Comparison of ENCODE assay signal across 8 cellular contexts in the genomic region with DNA sequence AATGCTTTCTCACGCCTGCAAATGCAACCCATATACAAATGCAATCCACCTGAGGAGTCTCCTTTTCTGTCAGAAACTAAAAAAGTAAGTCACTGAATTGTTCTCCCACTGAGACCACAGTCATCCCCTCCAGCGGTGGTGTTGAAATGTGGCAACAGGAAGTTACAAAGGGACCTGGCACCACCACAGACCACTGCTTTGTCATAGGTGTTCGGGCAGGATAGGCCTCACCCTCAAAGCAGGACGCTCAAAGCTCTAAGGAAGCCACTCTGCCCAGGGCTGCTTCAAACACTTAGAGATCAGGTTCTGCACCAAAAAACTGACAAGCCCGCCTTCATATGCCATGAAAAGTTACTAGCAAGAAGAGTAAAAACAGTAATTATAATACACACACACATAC. TPM values are rescaled to one million over a fixed set of nuclear protein-coding genes. Genes with fewer than 3 reads are reported as not detected.
DNase-seq lines count a peak whose midpoint lies in the region; ATAC-seq and TF ChIP-seq lines count a peak whose summit lies in the region.

No MANE protein-coding gene starts in this region.

- H3K27ac Mint-ChIP-seq in natural killer cell treated with Interleukin-12 subunit alpha and Interleukin-12 subunit beta and Interleukin-15 and Interleukin-18, amount 100 ng/mL, for 72 hours, result peak overlapping the region; percentile 100

- no peak for TF ChIP-seq EP300 in upper lobe of left lung (IDR thresholded peaks at IDR 0.05)

- ATAC-seq in GM18870 (IDR thresholded peaks at IDR 0.05; ENCODE audit: unreplicated experiment), result peak; percentile 54
- ATAC-seq in HG03378 (IDR thresholded peaks at IDR 0.05; ENCODE audit: unreplicated experiment), result peak; percentile 57
- ATAC-seq in body of pancreas, result peak; percentile 27
- ATAC-seq in natural killer cell treated with Interleukin-12 subunit alpha and Interleukin-12 subunit beta and Interleukin-15 and Interleukin-18, amount 100 ng/mL, for 72 hours, result peak; percentile 93
- peak; percentile 57 to 73 for ATAC-seq in upper lobe of left lung (ENCODE audit: low FRiP score in 2 of 2)
- ATAC-seq in GM21723 (IDR thresholded peaks at IDR 0.05; ENCODE audit: unreplicated experiment), result no peak

- no peaks in the 10 kb centered on the region for H3K9me3 Mint-ChIP-seq in natural killer cell treated with Interleukin-12 subunit alpha and Interleukin-12 subunit beta and Interleukin-15 and Interleukin-18, amount 100 ng/mL, for 72 hours

- no peaks in the 10 kb centered on the region for H3K36me3 Mint-ChIP-seq in natural killer cell treated with Interleukin-12 subunit alpha and Interleukin-12 subunit beta and Interleukin-15 and Interleukin-18, amount 100 ng/mL, for 72 hours

- H3K9me3 ChIP-seq in body of pancreas (no peaks in the 10 kb centered on the region), upper lobe of left lung (no peaks in the 10 kb centered on the region)

- H3K27ac ChIP-seq in body of pancreas, result peak overlapping the region in 2 of 4 donors; percentile 19 to 61
- peak overlapping the region; percentile 33 to 70 (median 65) for H3K27ac ChIP-seq in upper lobe of left lung

- H3K27me3 ChIP-seq in body of pancreas (no peaks in the 10 kb centered on the region), upper lobe of left lung (no peaks in the 10 kb centered on the region)

- DNase-seq in T1000 (lab: John Stamatoyannopoulos, UW) (peak; percentile 67), body of pancreas (peak in 1 of 4 donors; percentile 38), upper lobe of left lung (peak in 1 of 2 donors; percentile 75), DMS53 treated with DMSO at 0.1 percent for 48 hours (lab: John Stamatoyannopoulos, UW; ENCODE audit: unreplicated experiment) (no peak)
- peak; percentile 94 for DNase-seq in natural killer cell treated with Interleukin-12 subunit alpha and Interleukin-12 subunit beta and Interleukin-15 and Interleukin-18, amount 100 ng/mL, for 72 hours (ENCODE audit: low spot score)

- H3K4me3 Mint-ChIP-seq in natural killer cell treated with Interleukin-12 subunit alpha and Interleukin-12 subunit beta and Interleukin-15 and Interleukin-18, amount 100 ng/mL, for 72 hours, result peak overlapping the region; percentile 83

- TF ChIP-seq CTCF in body of pancreas (IDR thresholded peaks at IDR 0.05), result no peak
- no peak for TF ChIP-seq CTCF in upper lobe of left lung (IDR thresholded peaks at IDR 0.05)

- no peaks in the 10 kb centered on the region for H3K27me3 Mint-ChIP-seq in natural killer cell treated with Interleukin-12 subunit alpha and Interleukin-12 subunit beta and Interleukin-15 and Interleukin-18, amount 100 ng/mL, for 72 hours

- H3K4me1 ChIP-seq in body of pancreas, result peaks cover 7% of the 10 kb centered on the region
- peaks cover 15 to 35% (median 23%) of the 10 kb centered on the region in 4 donors for H3K4me1 ChIP-seq in upper lobe of left lung

- intact Hi-C loops in body of pancreas (cut with DNase I), result no loop called here

- H3K36me3 ChIP-seq in body of pancreas (replicated peaks in 1 of 2; ENCODE audit: insufficient read depth in 1 of 2, low read depth in 2 of 2) (no peaks in the 10 kb centered on the region), upper lobe of left lung (no peaks in the 10 kb centered on the region)

- peaks cover 45 to 57% of the 10 kb centered on the region in 2 donors for H3K4me1 Mint-ChIP-seq in natural killer cell treated with Interleukin-12 subunit alpha and Interleukin-12 subunit beta and Interleukin-15 and Interleukin-18, amount 100 ng/mL, for 72 hours (ENCODE audit: low read depth in 2 of 2)

- H3K4me3 ChIP-seq in body of pancreas, result no peak overlapping the region
- no peak overlapping the region for H3K4me3 ChIP-seq in upper lobe of left lung

- 68 to 87% methylated on average over 5 of the region's 5 CpGs for WGBS in body of pancreas, 2 donors
- WGBS in upper lobe of left lung, 2 donors, result 51 to 52% methylated on average over 3 to 5 of the region's 5 CpGs

- TF ChIP-seq POLR2A in body of pancreas (IDR thresholded peaks at IDR 0.05), result no peak
- TF ChIP-seq POLR2A in upper lobe of left lung (IDR thresholded peaks at IDR 0.05), result no peak

RNA-seq across cellular contexts. Expression of a gene that starts 11.3 kb away (rescaled TPM):
- 10 to 100 TPM; 11.9 to 22.4 TPM for total RNA-seq in body of pancreas
- total RNA-seq in natural killer cell treated with Interleukin-12 subunit alpha and Interleukin-12 subunit beta and Interleukin-15 and Interleukin-18, amount 100 ng/mL, for 72 hours, result 100 to 1,000 TPM in 1 of 2 donors, 10 to 100 TPM in 1; 62.0 to 153 TPM
- total RNA-seq in upper lobe of left lung, result 10 to 100 TPM in 5 of 6 donors, 1 to 10 TPM in 1; 5.2 to 31.2 (median 14.0) TPM
